Comparison of ENCODE assay signal across 19 cellular contexts in genomic region chr2:10360460-10361219, GRCh38. TPM values are rescaled to one million over a fixed set of nuclear protein-coding genes. Genes with fewer than 3 reads are reported as not detected.
DNase-seq lines count a peak whose midpoint lies in the region; ATAC-seq and TF ChIP-seq lines count a peak whose summit lies in the region.
"Had no signal": no experiment of that assay in that cellular context is flagged by ENCODE, and none has a peak within 500 bp of the region (broad histone marks: within the 10 kb centered on the region; RNA-seq: fewer than 3 reads in every experiment).

No MANE protein-coding gene starts in this region.

- H3K4me3 ChIP-seq in mesenchymal stem cell (ENCODE audit: insufficient read depth in 1 of 2, low read depth in 1 of 2, low read length in 2 of 2) = no peak overlapping the region
- H3K4me3 ChIP-seq: cardiac muscle cell, left ventricle myocardium inferior had no signal

- H2BK120ac ChIP-seq in mesenchymal stem cell (ENCODE audit: low read depth, low read length) = no peak overlapping the region

- H3K4me1 Mint-ChIP-seq in T-helper 2 cell treated with Interferon-gamma antibody and Interleukin-4, amounts not matched to agents 5 μg/mL and 100 μg/mL, for 36 hours (ENCODE audit: low read depth) = peaks cover 4% of the 10 kb centered on the region
- peaks cover 7% of the 10 kb centered on the region for H3K4me1 Mint-ChIP-seq in WTC11
- peaks cover 54% of the 10 kb centered on the region for H3K4me1 Mint-ChIP-seq in stimulated activated memory B cell treated with anti-CD40 and anti-IgM and Interleukin-4, amounts not matched to agents 10 μg/mL and 1 μg/mL and 100 μg/mL, for 72 hours

- TF ChIP-seq CTCF in WTC11 (IDR thresholded peaks at IDR 0.05) (no peak), foreskin keratinocyte (conservative IDR thresholded peaks at IDR 0.05) (no peak)

- no peak overlapping the region for H3K4me2 ChIP-seq in mesenchymal stem cell (ENCODE audit: low read length, poor library complexity, severe bottlenecking)

- H3K36me3 Mint-ChIP-seq in T-helper 2 cell treated with Interferon-gamma antibody and Interleukin-4, amounts not matched to agents 5 μg/mL and 100 μg/mL, for 36 hours (ENCODE audit: low read depth) = peaks cover 2% of the 10 kb centered on the region
- no peaks in the 10 kb centered on the region for H3K36me3 Mint-ChIP-seq in WTC11
- peaks cover 15% of the 10 kb centered on the region for H3K36me3 Mint-ChIP-seq in stimulated activated memory B cell treated with anti-CD40 and anti-IgM and Interleukin-4, amounts not matched to agents 10 μg/mL and 1 μg/mL and 100 μg/mL, for 72 hours

- CTCF ChIA-PET in WTC11 (lab: Charles Lee) = interaction anchor here (1.0 kb wide), 1 partner anchor 43 kb away, joined by 3 read pairs; no protein-coding TSS in a partner anchor

- H3K23ac ChIP-seq in mesenchymal stem cell (ENCODE audit: low read length in 2 of 2) = no peak overlapping the region

- no peak overlapping the region for H3K18ac ChIP-seq in mesenchymal stem cell (ENCODE audit: low read depth in 1 of 2, low read length in 2 of 2)

- DNase-seq in T-helper 2 cell treated with Interferon-gamma antibody and Interleukin-4, amounts not matched to agents 5 μg/mL and 100 μg/mL, for 36 hours (ENCODE audit: low spot score) = no peak
- DNase-seq in T-helper 2 cell = no peak
- DNase-seq in WTC11 (ENCODE audit: low spot score) = no peak
- no peak for DNase-seq in mesenchymal stem cell
- DNase-seq in HuH-7.5 (ENCODE audit: low spot score) = no peak
- no peak for DNase-seq in foreskin keratinocyte
- DNase-seq: activated naive CD4-positive, alpha-beta T cell treated with anti-CD3 and anti-CD28 coated beads for 36 hours; CD8-positive, alpha-beta memory T cell; EL; foreskin fibroblast; left ventricle myocardium inferior; MM.1S; naive B cell; NCI-H2029 treated with DMSO at 0.1 percent for 48 hours; NCI-H524 treated with DMSO at 0.1 percent for 48 hours had no signal

- H3K27me3 ChIP-seq in layer of hippocampus (ENCODE audit: control insufficient read depth, insufficient read depth, low read length) (no peaks in the 10 kb centered on the region), mesenchymal stem cell (ENCODE audit: control insufficient read depth in 1 of 2, insufficient read depth in 1 of 2, low read length in 2 of 2) (no peaks in the 10 kb centered on the region), foreskin keratinocyte (no peaks in the 10 kb centered on the region)
- H3K27me3 ChIP-seq: cardiac muscle cell had no signal

- H2AK5ac ChIP-seq in mesenchymal stem cell (ENCODE audit: low read length, severe bottlenecking) = no peak overlapping the region

- H3K4me3 Mint-ChIP-seq in T-helper 2 cell treated with Interferon-gamma antibody and Interleukin-4, amounts not matched to agents 5 μg/mL and 100 μg/mL, for 36 hours = no peak overlapping the region
- H3K4me3 Mint-ChIP-seq in WTC11 = no peak overlapping the region
- H3K4me3 Mint-ChIP-seq in stimulated activated memory B cell treated with anti-CD40 and anti-IgM and Interleukin-4, amounts not matched to agents 10 μg/mL and 1 μg/mL and 100 μg/mL, for 72 hours = no peak overlapping the region
- H3K4me3 Mint-ChIP-seq: activated naive CD4-positive, alpha-beta T cell treated with anti-CD3 and anti-CD28 coated beads for 36 hours; naive B cell had no signal

- no peak overlapping the region for H3K9ac ChIP-seq in mesenchymal stem cell (ENCODE audit: low read length)

- peaks cover 21% of the 10 kb centered on the region for H3K4me1 ChIP-seq in mesenchymal stem cell (ENCODE audit: control insufficient read depth, insufficient read depth, low read depth, low read length)
- H3K4me1 ChIP-seq in foreskin keratinocyte = no peaks in the 10 kb centered on the region

- no peak overlapping the region for H2BK5ac ChIP-seq in mesenchymal stem cell (ENCODE audit: low read depth, low read length, poor library complexity, severe bottlenecking)

- no peak overlapping the region for H4K91ac ChIP-seq in mesenchymal stem cell (ENCODE audit: low read length)

- H3K9me3 Mint-ChIP-seq in T-helper 2 cell treated with Interferon-gamma antibody and Interleukin-4, amounts not matched to agents 5 μg/mL and 100 μg/mL, for 36 hours = no peaks in the 10 kb centered on the region
- no peaks in the 10 kb centered on the region for H3K9me3 Mint-ChIP-seq in WTC11
- no peaks in the 10 kb centered on the region for H3K9me3 Mint-ChIP-seq in stimulated activated memory B cell treated with anti-CD40 and anti-IgM and Interleukin-4, amounts not matched to agents 10 μg/mL and 1 μg/mL and 100 μg/mL, for 72 hours
- H3K9me3 Mint-ChIP-seq: activated naive CD4-positive, alpha-beta T cell treated with anti-CD3 and anti-CD28 coated beads for 36 hours; CD8-positive, alpha-beta memory T cell; naive B cell had no signal

- H3K14ac ChIP-seq in mesenchymal stem cell (ENCODE audit: low read length in 2 of 2) = peak overlapping the region in 1 of 2 experiments; percentile 53

- peak overlapping the region; percentile 32 for H3K27ac Mint-ChIP-seq in T-helper 2 cell treated with Interferon-gamma antibody and Interleukin-4, amounts not matched to agents 5 μg/mL and 100 μg/mL, for 36 hours
- H3K27ac Mint-ChIP-seq in WTC11 = 0 out of 2 replicates have a peak overlapping the region, but pooled peaks have one; percentile 10
- H3K27ac Mint-ChIP-seq in stimulated activated memory B cell treated with anti-CD40 and anti-IgM and Interleukin-4, amounts not matched to agents 10 μg/mL and 1 μg/mL and 100 μg/mL, for 72 hours = peak overlapping the region; percentile 3
- H3K27ac Mint-ChIP-seq: activated naive CD4-positive, alpha-beta T cell treated with anti-CD3 and anti-CD28 coated beads for 36 hours had no signal

- H3K9me3 ChIP-seq in mesenchymal stem cell (ENCODE audit: control insufficient read depth, low read length) = no peaks in the 10 kb centered on the region
- H3K9me3 ChIP-seq: left ventricle myocardium inferior had no signal

- 91% methylated on average over 22 of the region's 22 CpGs for WGBS in mesenchymal stem cell

- no peak overlapping the region for H2AFZ ChIP-seq in mesenchymal stem cell (ENCODE audit: low read depth, low read length)

- H3K4ac ChIP-seq in mesenchymal stem cell (ENCODE audit: low read depth in 1 of 2, low read length in 2 of 2) = no peak overlapping the region

- no peak overlapping the region for H2BK15ac ChIP-seq in mesenchymal stem cell (ENCODE audit: low read depth, poor library complexity, severe bottlenecking)

- ATAC-seq in WTC11 (no peak), foreskin keratinocyte (no peak)
- ATAC-seq in stimulated activated memory B cell treated with anti-CD40 and anti-IgM and Interleukin-4, amounts not matched to agents 10 μg/mL and 1 μg/mL and 100 μg/mL, for 72 hours = no peak

- peaks cover 47% of the 10 kb centered on the region for H3K79me1 ChIP-seq in mesenchymal stem cell (replicated peaks; ENCODE audit: low read length, poor library complexity, severe bottlenecking)

- no peak overlapping the region for H2BK12ac ChIP-seq in mesenchymal stem cell (ENCODE audit: low read length in 2 of 2)

- POLR2A ChIA-PET in WTC11 (lab: Charles Lee) = no interaction called here

- peaks cover 0 to 7% of the 10 kb centered on the region in 2 experiments for H3K36me3 ChIP-seq in mesenchymal stem cell (ENCODE audit: control insufficient read depth in 1 of 2, insufficient read depth in 2 of 2, low read depth in 1 of 2, low read length in 2 of 2)
- H3K36me3 ChIP-seq: cardiac muscle cell, left ventricle myocardium inferior had no signal

- H4K8ac ChIP-seq in mesenchymal stem cell (ENCODE audit: low read length) = no peak overlapping the region

- peak overlapping the region; percentile 62 for H3K27ac ChIP-seq in layer of hippocampus (ENCODE audit: low read depth, low read length)
- no peak overlapping the region for H3K27ac ChIP-seq in mesenchymal stem cell (ENCODE audit: low read length, poor library complexity, severe bottlenecking)
- H3K27ac ChIP-seq in foreskin keratinocyte = no peak overlapping the region
- H3K27ac ChIP-seq: 22Rv1, cardiac muscle cell, left ventricle myocardium inferior had no signal

- no peaks in the 10 kb centered on the region for H3K27me3 Mint-ChIP-seq in T-helper 2 cell treated with Interferon-gamma antibody and Interleukin-4, amounts not matched to agents 5 μg/mL and 100 μg/mL, for 36 hours (ENCODE audit: low read depth)
- H3K27me3 Mint-ChIP-seq in WTC11 (ENCODE audit: low read depth) = no peaks in the 10 kb centered on the region
- no peaks in the 10 kb centered on the region for H3K27me3 Mint-ChIP-seq in stimulated activated memory B cell treated with anti-CD40 and anti-IgM and Interleukin-4, amounts not matched to agents 10 μg/mL and 1 μg/mL and 100 μg/mL, for 72 hours
- H3K27me3 Mint-ChIP-seq: naive B cell had no signal

TF ChIP-seq in WTC11, 78 proteins besides CTCF, POLR2A, EP300 and RAD21 (continues in another document):
- TF ChIP-seq ZNF512 (CRISPR knock-in tag; IDR thresholded peaks at IDR 0.05; ENCODE audit: borderline replicate concordance) = no peak
- no peak for TF ChIP-seq FOXP1 (CRISPR knock-in tag; IDR thresholded peaks at IDR 0.05; ENCODE audit: borderline replicate concordance)

RNA-seq across cellular contexts. Expression of gene HPCAL1, which starts 57.9 kb away (rescaled TPM):
- total RNA-seq in WTC11 (2021) (10.5 to 12.4 TPM (median 11.8 TPM) in 3 replicates), foreskin keratinocyte (29.2 and 37.1 TPM in 2 replicates)
- polyA plus RNA-seq in mesenchymal stem cell (2013, experiment 1 of 2) = 35.6 TPM
- polyA plus RNA-seq in mesenchymal stem cell (2013, experiment 2 of 2) = 36.5 TPM
- polyA plus RNA-seq in foreskin keratinocyte = 31.6 and 42.7 TPM in 2 replicates
